1 cellular context compared by ENCODE assay signal in the genomic region with DNA sequence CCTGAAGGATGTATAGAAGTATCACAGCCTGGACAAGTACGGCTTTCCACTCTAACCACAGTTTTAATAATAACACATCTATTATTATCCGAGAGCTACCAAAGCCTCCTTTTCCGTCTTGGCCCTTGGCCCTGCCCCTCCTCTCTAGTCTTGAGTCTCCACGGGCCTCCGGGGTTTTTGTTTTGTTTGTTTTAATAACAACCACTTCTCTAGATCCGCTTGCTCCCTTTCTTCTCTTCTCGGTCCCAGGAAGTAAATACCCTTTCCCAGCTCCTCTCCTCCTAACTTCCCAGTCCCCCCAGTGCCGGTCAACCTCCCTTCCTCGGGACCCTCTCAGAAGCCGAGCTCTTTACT.
TF ChIP-seq lines count a peak whose summit lies in the region.

No MANE protein-coding gene starts in this region.

TF ChIP-seq in HepG2, 621 proteins besides CTCF, POLR2A, EP300 and RAD21 (continued from another document):
- no peak for TF ChIP-seq ZUFSP (CRISPR knock-in tag; IDR thresholded peaks at IDR 0.05; ENCODE audit: borderline replicate concordance)
- no peak for TF ChIP-seq ZNF235 (CRISPR knock-in tag; IDR thresholded peaks at IDR 0.05; ENCODE audit: borderline replicate concordance)
- TF ChIP-seq SKIL (CRISPR knock-in tag; IDR thresholded peaks at IDR 0.05; ENCODE audit: borderline replicate concordance), result no peak
- TF ChIP-seq IRF2 (CRISPR knock-in tag; IDR thresholded peaks at IDR 0.05), result peak; percentile 36; the same call in 1 of the 2 replicates
TF ChIP-seq in HepG2: peak in this region for 3.
